8 cellular contexts compared by ENCODE assay signal in genomic region chr2:108719149-108720044, GRCh38. TPM values are rescaled to one million over a fixed set of nuclear protein-coding genes. Genes with fewer than 3 reads are reported as not detected.
DNase-seq lines count a peak whose midpoint lies in the region; ATAC-seq lines count a peak whose summit lies in the region.

Gene RANBP2 (plus strand): TSS chr2:108719482. CDS start chr2:108719607, 125 bp downstream.

- peak; percentile 98 for DNase-seq in COR-L47 (lab: John Stamatoyannopoulos, UW)
- DNase-seq in HT1080 (ENCODE audit: low read depth) = peak; percentile 94
- peak; percentile 90 to 93 for DNase-seq in NOMO-1 (lab: John Stamatoyannopoulos, UW; ENCODE audit: unreplicated experiment in 2 of 2)
- peak; percentile 86 for DNase-seq in effector CD8-positive, alpha-beta T cell (lab: John Stamatoyannopoulos, UW)
- peak; percentile 99 for DNase-seq in lung microvascular endothelial cell (ENCODE audit: low read depth in 2 of 2)
- DNase-seq in stimulated activated CD4-positive, alpha-beta T cell treated with anti-CD3 and anti-CD28 coated beads, TNF-alpha, amount 100 ng/mL, for 4 hours (ENCODE audit: low read depth in 3 of 3) = peak; percentile 84 to 88 (median 85)

- CTCF ChIA-PET in activated CD8-positive, alpha-beta memory T cell treated with anti-CD3 and anti-CD28 coated beads for 36 hours (lab: Charles Lee) = interaction anchor here (0.7 kb wide), 1 partner anchor 277 kb away, joined by 3 read pairs; no protein-coding TSS in a partner anchor

- POLR2A ChIA-PET in activated CD8-positive, alpha-beta memory T cell treated with anti-CD3 and anti-CD28 coated beads for 36 hours (lab: Charles Lee) = interaction anchor here (0.7 to 1.5 kb wide), 3 partner anchors 98 to 270 kb away, joined by 3 to 4 read pairs (median 3); partner anchors contain the start of genes GCC2 and LIMS1

- ATAC-seq in GM21367 (IDR thresholded peaks at IDR 0.05; ENCODE audit: unreplicated experiment) = peak; percentile 99

RNA-seq across cellular contexts. Expression of gene RANBP2, which starts in this region (rescaled TPM):
- 38.4 and 42.0 TPM in 2 replicates for total RNA-seq in HT1080 (2014; rRNA removed; shearing (Covaris generic))
- 5.1 and 6.2 TPM in 2 replicates for polyA plus RNA-seq in HT1080 (2015; cell fraction: cytosol; rRNA removed)
- polyA plus RNA-seq in HT1080 (2015; cell fraction: nucleus; rRNA removed) = 45.9 and 52.4 TPM in 2 replicates
- 10 to 100 TPM; 77.8 to 79.3 TPM for total RNA-seq in activated CD8-positive, alpha-beta memory T cell treated with anti-CD3 and anti-CD28 coated beads for 36 hours
- 44.9 and 55.6 TPM in 2 replicates for total RNA-seq in lung microvascular endothelial cell

Comparison
In these comparisons a context has a peak if more than half of its experiments do, and no peak if none do; other contexts are left out.
1. Peak in every context shown above with its lines: DNase-seq and ATAC-seq.